Comparison of ENCODE assay signal across 1 cellular context in the genomic region with DNA sequence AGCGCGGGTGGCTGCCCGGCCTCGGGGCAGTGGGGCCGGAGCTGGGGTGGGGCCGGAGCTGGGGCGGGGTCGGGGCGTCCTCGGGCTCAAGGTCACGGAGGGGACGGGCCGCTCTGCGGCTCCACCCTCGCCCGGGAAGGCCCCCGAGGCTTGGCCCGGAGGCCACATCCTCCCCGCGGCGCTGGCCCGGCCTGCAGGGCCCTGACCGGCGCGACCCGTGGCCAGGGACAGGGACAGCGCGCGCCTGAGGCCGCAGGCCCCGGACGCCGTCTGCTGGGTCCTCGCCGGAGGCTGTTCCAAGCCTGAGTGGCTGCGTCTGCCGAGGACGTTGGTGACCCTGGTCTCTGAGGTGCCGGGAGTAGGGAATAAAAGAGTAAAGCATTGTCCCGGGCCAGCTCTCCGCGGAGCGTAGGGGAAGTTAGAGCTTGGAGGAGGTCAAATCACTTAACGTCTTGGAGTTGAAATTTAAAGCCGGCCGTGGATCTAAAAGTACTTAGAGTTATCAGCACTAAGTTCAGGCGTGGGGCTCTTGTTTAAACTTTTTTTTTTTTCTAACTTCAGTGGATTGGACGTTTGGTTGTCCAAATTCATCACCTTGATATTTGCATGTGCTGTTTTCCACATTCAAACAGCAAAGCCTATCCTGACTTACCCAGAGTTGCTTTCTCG.
TF ChIP-seq lines count a peak whose summit lies in the region.

No MANE protein-coding gene starts in this region.

TF ChIP-seq in K562, 482 proteins besides CTCF, POLR2A, EP300 and RAD21 (continued from another document and continues in another):
- TF ChIP-seq, protein P1, sequence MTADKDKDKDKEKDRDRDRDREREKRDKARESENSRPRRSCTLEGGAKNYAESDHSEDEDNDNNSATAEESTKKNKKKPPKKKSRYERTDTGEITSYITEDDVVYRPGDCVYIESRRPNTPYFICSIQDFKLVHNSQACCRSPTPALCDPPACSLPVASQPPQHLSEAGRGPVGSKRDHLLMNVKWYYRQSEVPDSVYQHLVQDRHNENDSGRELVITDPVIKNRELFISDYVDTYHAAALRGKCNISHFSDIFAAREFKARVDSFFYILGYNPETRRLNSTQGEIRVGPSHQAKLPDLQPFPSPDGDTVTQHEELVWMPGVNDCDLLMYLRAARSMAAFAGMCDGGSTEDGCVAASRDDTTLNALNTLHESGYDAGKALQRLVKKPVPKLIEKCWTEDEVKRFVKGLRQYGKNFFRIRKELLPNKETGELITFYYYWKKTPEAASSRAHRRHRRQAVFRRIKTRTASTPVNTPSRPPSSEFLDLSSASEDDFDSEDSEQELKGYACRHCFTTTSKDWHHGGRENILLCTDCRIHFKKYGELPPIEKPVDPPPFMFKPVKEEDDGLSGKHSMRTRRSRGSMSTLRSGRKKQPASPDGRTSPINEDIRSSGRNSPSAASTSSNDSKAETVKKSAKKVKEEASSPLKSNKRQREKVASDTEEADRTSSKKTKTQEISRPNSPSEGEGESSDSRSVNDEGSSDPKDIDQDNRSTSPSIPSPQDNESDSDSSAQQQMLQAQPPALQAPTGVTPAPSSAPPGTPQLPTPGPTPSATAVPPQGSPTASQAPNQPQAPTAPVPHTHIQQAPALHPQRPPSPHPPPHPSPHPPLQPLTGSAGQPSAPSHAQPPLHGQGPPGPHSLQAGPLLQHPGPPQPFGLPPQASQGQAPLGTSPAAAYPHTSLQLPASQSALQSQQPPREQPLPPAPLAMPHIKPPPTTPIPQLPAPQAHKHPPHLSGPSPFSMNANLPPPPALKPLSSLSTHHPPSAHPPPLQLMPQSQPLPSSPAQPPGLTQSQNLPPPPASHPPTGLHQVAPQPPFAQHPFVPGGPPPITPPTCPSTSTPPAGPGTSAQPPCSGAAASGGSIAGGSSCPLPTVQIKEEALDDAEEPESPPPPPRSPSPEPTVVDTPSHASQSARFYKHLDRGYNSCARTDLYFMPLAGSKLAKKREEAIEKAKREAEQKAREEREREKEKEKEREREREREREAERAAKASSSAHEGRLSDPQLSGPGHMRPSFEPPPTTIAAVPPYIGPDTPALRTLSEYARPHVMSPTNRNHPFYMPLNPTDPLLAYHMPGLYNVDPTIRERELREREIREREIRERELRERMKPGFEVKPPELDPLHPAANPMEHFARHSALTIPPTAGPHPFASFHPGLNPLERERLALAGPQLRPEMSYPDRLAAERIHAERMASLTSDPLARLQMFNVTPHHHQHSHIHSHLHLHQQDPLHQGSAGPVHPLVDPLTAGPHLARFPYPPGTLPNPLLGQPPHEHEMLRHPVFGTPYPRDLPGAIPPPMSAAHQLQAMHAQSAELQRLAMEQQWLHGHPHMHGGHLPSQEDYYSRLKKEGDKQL (CRISPR knock-in tag; IDR thresholded peaks at IDR 0.05; ENCODE audit: borderline replicate concordance): no peak
- TF ChIP-seq YY1 (IDR thresholded peaks at IDR 0.05; ENCODE audit: borderline replicate concordance in 1 of 3, control insufficient read depth in 1 of 3, extremely low read depth in 1 of 3, insufficient read depth in 3 of 3, insufficient read length in 1 of 3, insufficient replicate concordance in 2 of 3, low read depth in 1 of 3, low read length in 2 of 3) (no peak), ZNF212 (CRISPR knock-in tag; IDR thresholded peaks at IDR 0.05) (no peak), CREB3 (tag; conservative IDR thresholded peaks at IDR 0.05; ENCODE audit: low read depth) (no peak), MCM5 (IDR thresholded peaks at IDR 0.05; ENCODE audit: low read depth) (no peak), HDAC8 (tag; IDR thresholded peaks at IDR 0.05) (no peak), TRIM25 (IDR thresholded peaks at IDR 0.05; ENCODE audit: borderline replicate concordance) (no peak), CBFB (CRISPR knock-in tag; IDR thresholded peaks at IDR 0.05) (no peak), SMAD3 (CRISPR knock-in tag; conservative IDR thresholded peaks at IDR 0.05) (no peak), TFAM (CRISPR knock-in tag; conservative IDR thresholded peaks at IDR 0.05) (no peak), U2AF1 (optimal IDR thresholded peaks at IDR 0.05; ENCODE audit: low read depth, low read length) (no peak), ZNF696 (CRISPR knock-in tag; conservative IDR thresholded peaks at IDR 0.05) (no peak), SP1 (CRISPR knock-in tag; IDR thresholded peaks at IDR 0.05) (0 out of 2 replicates have a peak, but pooled peaks have one; percentile 17), ADNP (tag; IDR thresholded peaks at IDR 0.05) (no peak), CBX2 (IDR thresholded peaks at IDR 0.05; ENCODE audit: insufficient read depth, low read length, poor library complexity, severe bottlenecking) (no peak), SMAD4 (CRISPR knock-in tag; conservative IDR thresholded peaks at IDR 0.05) (no peak), SLC30A9 (CRISPR knock-in tag; IDR thresholded peaks at IDR 0.05) (no peak), PCBP2 (IDR thresholded peaks at IDR 0.05; ENCODE audit: low read depth, low read length, poor library complexity, severe bottlenecking) (no peak), ZNF124 (CRISPR knock-in tag; IDR thresholded peaks at IDR 0.05) (no peak), NKRF (IDR thresholded peaks at IDR 0.05; ENCODE audit: borderline replicate concordance) (no peak), ZNF77 (CRISPR knock-in tag; IDR thresholded peaks at IDR 0.05) (no peak), ZNF609 (CRISPR knock-in tag; IDR thresholded peaks at IDR 0.05; ENCODE audit: borderline replicate concordance) (no peak), NR3C1 (CRISPR knock-in tag; IDR thresholded peaks at IDR 0.05) (no peak), TCF7L2 (IDR thresholded peaks at IDR 0.05; ENCODE audit: low read depth, low read length) (no peak), NFE2 (IDR thresholded peaks at IDR 0.05; ENCODE audit: low read depth) (no peak), KDM1A (IDR thresholded peaks at IDR 0.05) (no peak), NFE2L1 (tag; IDR thresholded peaks at IDR 0.05; ENCODE audit: borderline replicate concordance, low read depth) (no peak), CBX8 (IDR thresholded peaks at IDR 0.05; ENCODE audit: borderline replicate concordance, extremely low read depth, low read depth, low read length, poor library complexity, severe bottlenecking) (no peak), HOXB6 (CRISPR knock-in tag; IDR thresholded peaks at IDR 0.05; ENCODE audit: borderline replicate concordance) (no peak), HNRNPL (IDR thresholded peaks at IDR 0.05; ENCODE audit: low read depth, low read length) (no peak), ESRRA (IDR thresholded peaks at IDR 0.05; ENCODE audit: borderline replicate concordance, low read depth) (peak; percentile 98), ZNF24 (IDR thresholded peaks at IDR 0.05) (no peak), NFYB (IDR thresholded peaks at IDR 0.05; ENCODE audit: extremely low read depth, insufficient read length) (no peak)
- TF ChIP-seq, protein P2, sequence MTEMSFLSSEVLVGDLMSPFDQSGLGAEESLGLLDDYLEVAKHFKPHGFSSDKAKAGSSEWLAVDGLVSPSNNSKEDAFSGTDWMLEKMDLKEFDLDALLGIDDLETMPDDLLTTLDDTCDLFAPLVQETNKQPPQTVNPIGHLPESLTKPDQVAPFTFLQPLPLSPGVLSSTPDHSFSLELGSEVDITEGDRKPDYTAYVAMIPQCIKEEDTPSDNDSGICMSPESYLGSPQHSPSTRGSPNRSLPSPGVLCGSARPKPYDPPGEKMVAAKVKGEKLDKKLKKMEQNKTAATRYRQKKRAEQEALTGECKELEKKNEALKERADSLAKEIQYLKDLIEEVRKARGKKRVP (CRISPR knock-in tag; IDR thresholded peaks at IDR 0.05): 0 out of 2 replicates have a peak, but pooled peaks have one; percentile 33
- TF ChIP-seq, protein P3, sequence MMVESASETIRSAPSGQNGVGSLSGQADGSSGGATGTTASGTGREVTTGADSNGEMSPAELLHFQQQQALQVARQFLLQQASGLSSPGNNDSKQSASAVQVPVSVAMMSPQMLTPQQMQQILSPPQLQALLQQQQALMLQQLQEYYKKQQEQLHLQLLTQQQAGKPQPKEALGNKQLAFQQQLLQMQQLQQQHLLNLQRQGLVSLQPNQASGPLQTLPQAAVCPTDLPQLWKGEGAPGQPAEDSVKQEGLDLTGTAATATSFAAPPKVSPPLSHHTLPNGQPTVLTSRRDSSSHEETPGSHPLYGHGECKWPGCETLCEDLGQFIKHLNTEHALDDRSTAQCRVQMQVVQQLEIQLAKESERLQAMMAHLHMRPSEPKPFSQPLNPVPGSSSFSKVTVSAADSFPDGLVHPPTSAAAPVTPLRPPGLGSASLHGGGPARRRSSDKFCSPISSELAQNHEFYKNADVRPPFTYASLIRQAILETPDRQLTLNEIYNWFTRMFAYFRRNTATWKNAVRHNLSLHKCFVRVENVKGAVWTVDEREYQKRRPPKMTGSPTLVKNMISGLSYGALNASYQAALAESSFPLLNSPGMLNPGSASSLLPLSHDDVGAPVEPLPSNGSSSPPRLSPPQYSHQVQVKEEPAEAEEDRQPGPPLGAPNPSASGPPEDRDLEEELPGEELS (CRISPR knock-in tag; IDR thresholded peaks at IDR 0.05; ENCODE audit: borderline replicate concordance): no peak
- TF ChIP-seq, protein P4, sequence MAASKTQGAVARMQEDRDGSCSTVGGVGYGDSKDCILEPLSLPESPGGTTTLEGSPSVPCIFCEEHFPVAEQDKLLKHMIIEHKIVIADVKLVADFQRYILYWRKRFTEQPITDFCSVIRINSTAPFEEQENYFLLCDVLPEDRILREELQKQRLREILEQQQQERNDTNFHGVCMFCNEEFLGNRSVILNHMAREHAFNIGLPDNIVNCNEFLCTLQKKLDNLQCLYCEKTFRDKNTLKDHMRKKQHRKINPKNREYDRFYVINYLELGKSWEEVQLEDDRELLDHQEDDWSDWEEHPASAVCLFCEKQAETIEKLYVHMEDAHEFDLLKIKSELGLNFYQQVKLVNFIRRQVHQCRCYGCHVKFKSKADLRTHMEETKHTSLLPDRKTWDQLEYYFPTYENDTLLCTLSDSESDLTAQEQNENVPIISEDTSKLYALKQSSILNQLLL (CRISPR knock-in tag; IDR thresholded peaks at IDR 0.05; ENCODE audit: borderline replicate concordance): no peak
